8 cellular contexts compared by ENCODE assay signal in genomic region chr19:35935911-35936737, GRCh38. TPM values are rescaled to one million over a fixed set of nuclear protein-coding genes. Genes with fewer than 3 reads are reported as not detected.
DNase-seq lines count a peak whose midpoint lies in the region; ATAC-seq, FAIRE-seq and TF ChIP-seq lines count a peak whose summit lies in the region.

LRFN3 (plus strand) TSS chr19:35936374; CDS start chr19:35939426, 3,052 bp downstream.

- H3K79me2 ChIP-seq in smooth muscle cell (ENCODE audit: low read depth): peaks cover 12% of the 10 kb centered on the region

- peaks cover 5% of the 10 kb centered on the region for H3K36me3 Mint-ChIP-seq in WTC11
- peaks cover 9% of the 10 kb centered on the region for H3K36me3 Mint-ChIP-seq in central memory CD8-positive, alpha-beta T cell (ENCODE audit: insufficient read depth)

- H3K9me3 ChIP-seq in kidney (ENCODE audit: control insufficient read depth in 1 of 2, low read length in 2 of 2): no peaks in the 10 kb centered on the region
- H3K9me3 ChIP-seq in smooth muscle cell (replicated peaks; ENCODE audit: low read depth): no peaks in the 10 kb centered on the region

- TF ChIP-seq CTCF in GM10248 (IDR thresholded peaks at IDR 0.05; ENCODE audit: control extremely low read depth, extremely low read depth, low read depth, missing control alignments) (no peak), WTC11 (IDR thresholded peaks at IDR 0.05) (no peak), kidney (IDR thresholded peaks at IDR 0.05; ENCODE audit: borderline replicate concordance, extremely low read depth, insufficient read depth) (no peak), smooth muscle cell (IDR thresholded peaks at IDR 0.05; ENCODE audit: borderline replicate concordance, insufficient read depth, poor library complexity, severe bottlenecking) (no peak)

- CTCF ChIA-PET in GM10248 (lab: Yijun Ruan, JAX): no interaction called here
- CTCF ChIA-PET in WTC11 (lab: Charles Lee): interaction anchor here (1.0 to 1.5 kb wide), 2 partner anchors 54 to 56 kb away, joined by 3 to 5 read pairs; no protein-coding TSS in a partner anchor

- no peaks in the 10 kb centered on the region for H3K9me3 Mint-ChIP-seq in WTC11
- H3K9me3 Mint-ChIP-seq in central memory CD8-positive, alpha-beta T cell: no peaks in the 10 kb centered on the region

- no peaks in the 10 kb centered on the region for H3K27me3 ChIP-seq in smooth muscle cell (ENCODE audit: low read depth)

- peak within 1 kb of the TSS; percentile 74 for H3K4me3 Mint-ChIP-seq in WTC11
- H3K4me3 Mint-ChIP-seq in central memory CD8-positive, alpha-beta T cell: peak within 1 kb of the TSS; percentile 76

- no peaks in the 10 kb centered on the region for H3K36me3 ChIP-seq in kidney (ENCODE audit: control insufficient read depth in 1 of 2, insufficient read depth in 2 of 2, low read length in 2 of 2)
- H3K36me3 ChIP-seq in smooth muscle cell (ENCODE audit: low read depth): no peaks in the 10 kb centered on the region

- DNase-seq in GM10248 (ENCODE audit: extremely low spot score) (peak; percentile 74), NCI-H2107 treated with DMSO at 0.1 percent for 48 hours (lab: John Stamatoyannopoulos, UW; ENCODE audit: unreplicated experiment) (peak; percentile 35), WTC11 (ENCODE audit: low spot score) (peak; percentile 81), kidney (peak; percentile 86), smooth muscle cell (lab: John Stamatoyannopoulos, UW; ENCODE audit: unreplicated experiment) (peak; percentile 39)
- DNase-seq in central memory CD8-positive, alpha-beta T cell (ENCODE audit: low spot score in 2 of 2): no peak

- FAIRE-seq in kidney (lab: Jason Lieb, UNC): no peak

- H3K27ac ChIP-seq in kidney (ENCODE audit: low read depth in 2 of 2, low read length in 2 of 2): peak within 1 kb of the TSS in 1 of 2 donors; percentile 32
- H3K27ac ChIP-seq in smooth muscle cell (ENCODE audit: low read depth): peak within 1 kb of the TSS; percentile 24

- 8% methylated on average over 31 of the region's 68 CpGs for WGBS in smooth muscle cell (ENCODE audit: low lambda C conversion rate)

- peaks cover 22% of the 10 kb centered on the region for H4K20me1 ChIP-seq in smooth muscle cell (ENCODE audit: low read depth)

- H3K4me1 Mint-ChIP-seq in WTC11: peaks cover 35% of the 10 kb centered on the region
- H3K4me1 Mint-ChIP-seq in central memory CD8-positive, alpha-beta T cell: peaks cover 40% of the 10 kb centered on the region

- peak within 1 kb of the TSS; percentile 55 for H3K27ac Mint-ChIP-seq in WTC11
- peak within 1 kb of the TSS; percentile 84 for H3K27ac Mint-ChIP-seq in central memory CD8-positive, alpha-beta T cell (ENCODE audit: low read depth)

- peak within 1 kb of the TSS; percentile 98 for H3K4me2 ChIP-seq in smooth muscle cell

- H3F3A ChIP-seq in smooth muscle cell (ENCODE audit: low read depth): peaks cover under 1% of the 10 kb centered on the region

- H3K4me3 ChIP-seq in kidney (ENCODE audit: low read length in 2 of 2) (peak within 1 kb of the TSS; percentile 98), smooth muscle cell (peak within 1 kb of the TSS; percentile 76)

- H3K27me3 Mint-ChIP-seq in WTC11 (ENCODE audit: low read depth): no peaks in the 10 kb centered on the region
- H3K27me3 Mint-ChIP-seq in central memory CD8-positive, alpha-beta T cell: no peaks in the 10 kb centered on the region

- intact Hi-C loops in kidney (cut with DNase I): no loop called here

- POLR2A ChIA-PET in GM10248 (lab: Yijun Ruan, JAX): no interaction called here
- POLR2A ChIA-PET in WTC11 (lab: Charles Lee): no interaction called here

- H2AFZ ChIP-seq in smooth muscle cell (ENCODE audit: low read depth): peak within 1 kb of the TSS; percentile 96

- peak within 1 kb of the TSS; percentile 89 to 95 for H3K9ac ChIP-seq in kidney (ENCODE audit: low read length in 2 of 2)
- peak within 1 kb of the TSS; percentile 83 for H3K9ac ChIP-seq in smooth muscle cell (ENCODE audit: low read depth)

- peak; percentile 10 for ATAC-seq in WTC11
- no peak for ATAC-seq in central memory CD8-positive, alpha-beta T cell (replicated peaks; ENCODE audit: extremely low read depth, poor library complexity, severe bottlenecking)
- no peak for ATAC-seq in HG03175 (IDR thresholded peaks at IDR 0.05; ENCODE audit: unreplicated experiment)
- no peak for ATAC-seq in HG03097 (IDR thresholded peaks at IDR 0.05; ENCODE audit: low FRiP score, unreplicated experiment)

- H3K4me1 ChIP-seq in kidney (ENCODE audit: control insufficient read depth in 1 of 2, insufficient read depth in 1 of 2, low read depth in 1 of 2, low read length in 2 of 2): peaks cover 15 to 23% of the 10 kb centered on the region in 2 donors
- peaks cover 16% of the 10 kb centered on the region for H3K4me1 ChIP-seq in smooth muscle cell (ENCODE audit: low read depth)

TF ChIP-seq in WTC11, 78 proteins besides CTCF, POLR2A, EP300 and RAD21:
- TF ChIP-seq ZNF263 (CRISPR knock-in tag; IDR thresholded peaks at IDR 0.05; ENCODE audit: low read depth): no peak
- no peak for TF ChIP-seq NFE2L1 (CRISPR knock-in tag; IDR thresholded peaks at IDR 0.05)
- no peak for TF ChIP-seq NR2C2 (CRISPR knock-in tag; IDR thresholded peaks at IDR 0.05)
- TF ChIP-seq, protein P1, sequence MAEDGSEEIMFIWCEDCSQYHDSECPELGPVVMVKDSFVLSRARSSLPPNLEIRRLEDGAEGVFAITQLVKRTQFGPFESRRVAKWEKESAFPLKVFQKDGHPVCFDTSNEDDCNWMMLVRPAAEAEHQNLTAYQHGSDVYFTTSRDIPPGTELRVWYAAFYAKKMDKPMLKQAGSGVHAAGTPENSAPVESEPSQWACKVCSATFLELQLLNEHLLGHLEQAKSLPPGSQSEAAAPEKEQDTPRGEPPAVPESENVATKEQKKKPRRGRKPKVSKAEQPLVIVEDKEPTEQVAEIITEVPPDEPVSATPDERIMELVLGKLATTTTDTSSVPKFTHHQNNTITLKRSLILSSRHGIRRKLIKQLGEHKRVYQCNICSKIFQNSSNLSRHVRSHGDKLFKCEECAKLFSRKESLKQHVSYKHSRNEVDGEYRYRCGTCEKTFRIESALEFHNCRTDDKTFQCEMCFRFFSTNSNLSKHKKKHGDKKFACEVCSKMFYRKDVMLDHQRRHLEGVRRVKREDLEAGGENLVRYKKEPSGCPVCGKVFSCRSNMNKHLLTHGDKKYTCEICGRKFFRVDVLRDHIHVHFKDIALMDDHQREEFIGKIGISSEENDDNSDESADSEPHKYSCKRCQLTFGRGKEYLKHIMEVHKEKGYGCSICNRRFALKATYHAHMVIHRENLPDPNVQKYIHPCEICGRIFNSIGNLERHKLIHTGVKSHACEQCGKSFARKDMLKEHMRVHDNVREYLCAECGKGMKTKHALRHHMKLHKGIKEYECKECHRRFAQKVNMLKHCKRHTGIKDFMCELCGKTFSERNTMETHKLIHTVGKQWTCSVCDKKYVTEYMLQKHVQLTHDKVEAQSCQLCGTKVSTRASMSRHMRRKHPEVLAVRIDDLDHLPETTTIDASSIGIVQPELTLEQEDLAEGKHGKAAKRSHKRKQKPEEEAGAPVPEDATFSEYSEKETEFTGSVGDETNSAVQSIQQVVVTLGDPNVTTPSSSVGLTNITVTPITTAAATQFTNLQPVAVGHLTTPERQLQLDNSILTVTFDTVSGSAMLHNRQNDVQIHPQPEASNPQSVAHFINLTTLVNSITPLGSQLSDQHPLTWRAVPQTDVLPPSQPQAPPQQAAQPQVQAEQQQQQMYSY (CRISPR knock-in tag; IDR thresholded peaks at IDR 0.05): no peak
- TF ChIP-seq CREM (CRISPR knock-in tag; IDR thresholded peaks at IDR 0.05): no peak

RNA-seq across cellular contexts. Expression of gene LRFN3, which starts in this region (rescaled TPM):
- total RNA-seq in WTC11 (2021) (20.6 to 26.4 TPM (median 24.8 TPM) in 3 replicates), kidney (9.4 TPM), smooth muscle cell (6.0 and 6.2 TPM in 2 replicates)
- polyA plus RNA-seq in kidney (ENCODE audit: insufficient read depth, low read depth, low replicate concordance) (8.2 TPM), smooth muscle cell (15.3 and 15.5 TPM in 2 replicates)

Comparison
In these comparisons a context has a peak if more than half of its experiments do, and no peak if none do; other contexts are left out.
1. DNase-seq: peak in GM10248 (single experiment), NCI-H2107 treated with DMSO at 0.1 percent for 48 hours (single experiment), WTC11 (single experiment), kidney (single experiment) and smooth muscle cell (single experiment); none in central memory CD8-positive, alpha-beta T cell (0 of 2).